ENCODE assay signal across 9 cellular contexts in the genomic region with DNA sequence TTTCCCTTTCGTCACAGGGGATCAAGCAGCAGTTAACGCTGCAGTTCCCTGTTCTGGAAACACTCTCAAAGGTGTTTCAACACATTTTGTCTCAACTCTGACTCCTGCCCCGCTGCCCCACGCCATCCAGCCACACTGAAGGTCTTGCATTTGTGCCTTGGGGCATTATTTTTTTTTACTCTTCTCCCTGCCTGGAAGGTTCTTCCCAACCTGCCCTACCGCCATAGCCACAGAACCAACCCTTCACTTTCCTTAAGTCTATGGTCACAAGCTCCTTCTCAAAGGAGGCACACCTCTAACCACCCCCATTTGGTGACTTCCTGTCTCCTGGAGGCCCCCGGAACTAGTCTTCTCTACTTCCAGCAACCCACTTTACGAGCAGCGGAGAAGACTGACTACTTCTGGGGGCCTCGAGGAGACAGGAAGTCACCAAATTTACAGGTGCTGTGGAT. TPM values are rescaled to one million over a fixed set of nuclear protein-coding genes. Genes with fewer than 3 reads are reported as not detected.
DNase-seq lines count a peak whose midpoint lies in the region; ATAC-seq and FAIRE-seq lines count a peak whose summit lies in the region.
"Had no signal": no experiment of that assay in that cellular context is flagged by ENCODE, and none has a peak within 500 bp of the region (broad histone marks: within the 10 kb centered on the region; RNA-seq: fewer than 3 reads in every experiment).

No MANE protein-coding gene starts in this region.

- no peak for FAIRE-seq in HTR-8/SVneo (lab: Jason Lieb, UNC)

- peak overlapping the region; percentile 89 for H3K27ac Mint-ChIP-seq in activated CD4-positive, alpha-beta T cell treated with anti-CD3 and anti-CD28 coated beads, Interleukin-2, amount 10 ng/mL, durations not matched to agents 24 days and 14 days
- H3K27ac Mint-ChIP-seq in activated naive CD8-positive, alpha-beta T cell treated with anti-CD3 and anti-CD28 coated beads, Interleukin-2, amount 50 U/mL, for 24 hours, result peak overlapping the region; percentile 89
- H3K27ac Mint-ChIP-seq in stimulated activated naive CD8-positive, alpha-beta T cell treated with anti-CD3 and anti-CD28 coated beads, Interleukin-15, amount 100 ng/mL, for 72 hours, result peak overlapping the region; percentile 94 to 98

- DNase-seq in activated CD4-positive, alpha-beta T cell treated with anti-CD3 and anti-CD28 coated beads, Interleukin-2, amount 10 ng/mL, durations not matched to agents 24 days and 14 days, result peak; percentile 73
- DNase-seq in activated CD4-positive, alpha-beta T cell treated with anti-CD3 and anti-CD28 coated beads, Interleukin-2, amount 50 U/mL, for 4 hours, result no peak
- peak; percentile 16 for DNase-seq in activated naive CD8-positive, alpha-beta T cell treated with anti-CD3 and anti-CD28 coated beads, Interleukin-2, amount 50 U/mL, for 24 hours
- DNase-seq in stimulated activated naive CD8-positive, alpha-beta T cell treated with anti-CD3 and anti-CD28 coated beads, Interleukin-15, amount 100 ng/mL, for 72 hours, result peak; percentile 35 to 52
- DNase-seq in iPS-NIHi11 (ENCODE audit: low spot score) (no peak), NCI-H2196 treated with DMSO at 0.1 percent for 48 hours (lab: John Stamatoyannopoulos, UW; ENCODE audit: unreplicated experiment) (no peak), HTR-8/SVneo (ENCODE audit: insufficient read length, low spot score) (no peak)
- DNase-seq: heart left ventricle had no signal

- H3K36me3 Mint-ChIP-seq in activated CD4-positive, alpha-beta T cell treated with anti-CD3 and anti-CD28 coated beads, Interleukin-2, amount 10 ng/mL, durations not matched to agents 24 days and 14 days (ENCODE audit: low read depth), result no peaks in the 10 kb centered on the region
- peaks cover 4% of the 10 kb centered on the region for H3K36me3 Mint-ChIP-seq in activated naive CD8-positive, alpha-beta T cell treated with anti-CD3 and anti-CD28 coated beads, Interleukin-2, amount 50 U/mL, for 24 hours (ENCODE audit: low read depth)

- peak; percentile 95 for ATAC-seq in HG03460 (IDR thresholded peaks at IDR 0.05; ENCODE audit: unreplicated experiment)
- ATAC-seq in activated naive CD8-positive, alpha-beta T cell treated with anti-CD3 and anti-CD28 coated beads, Interleukin-2, amount 50 U/mL, for 24 hours, result peak; percentile 83
- peak; percentile 95 for ATAC-seq in stimulated activated naive CD8-positive, alpha-beta T cell treated with anti-CD3 and anti-CD28 coated beads, Interleukin-15, amount 100 ng/mL, for 72 hours

- peak overlapping the region; percentile 84 for H3K4me3 Mint-ChIP-seq in activated CD4-positive, alpha-beta T cell treated with anti-CD3 and anti-CD28 coated beads, Interleukin-2, amount 10 ng/mL, durations not matched to agents 24 days and 14 days
- H3K4me3 Mint-ChIP-seq in activated naive CD8-positive, alpha-beta T cell treated with anti-CD3 and anti-CD28 coated beads, Interleukin-2, amount 50 U/mL, for 24 hours, result peak overlapping the region; percentile 80
- H3K4me3 Mint-ChIP-seq in stimulated activated naive CD8-positive, alpha-beta T cell treated with anti-CD3 and anti-CD28 coated beads, Interleukin-15, amount 100 ng/mL, for 72 hours, result peak overlapping the region; percentile 82 to 87

- H3K9me3 Mint-ChIP-seq in activated CD4-positive, alpha-beta T cell treated with anti-CD3 and anti-CD28 coated beads, Interleukin-2, amount 10 ng/mL, durations not matched to agents 24 days and 14 days, result no peaks in the 10 kb centered on the region
- peaks cover 14% of the 10 kb centered on the region for H3K9me3 Mint-ChIP-seq in activated naive CD8-positive, alpha-beta T cell treated with anti-CD3 and anti-CD28 coated beads, Interleukin-2, amount 50 U/mL, for 24 hours
- peaks cover 0 to 14% of the 10 kb centered on the region in 2 donors for H3K9me3 Mint-ChIP-seq in stimulated activated naive CD8-positive, alpha-beta T cell treated with anti-CD3 and anti-CD28 coated beads, Interleukin-15, amount 100 ng/mL, for 72 hours

- intact Hi-C loops in activated CD4-positive, alpha-beta T cell treated with anti-CD3 and anti-CD28 coated beads, Interleukin-2, amount 10 ng/mL, durations not matched to agents 24 days and 14 days (cut with micrococcal nuclease), result loop anchor here (2.0 kb wide), 1 partner anchor 17 kb away; a partner anchor contains a TSS

- H3K27me3 Mint-ChIP-seq in activated CD4-positive, alpha-beta T cell treated with anti-CD3 and anti-CD28 coated beads, Interleukin-2, amount 10 ng/mL, durations not matched to agents 24 days and 14 days, result peaks cover 3% of the 10 kb centered on the region
- peaks cover 14% of the 10 kb centered on the region for H3K27me3 Mint-ChIP-seq in activated naive CD8-positive, alpha-beta T cell treated with anti-CD3 and anti-CD28 coated beads, Interleukin-2, amount 50 U/mL, for 24 hours
- peaks cover 30% of the 10 kb centered on the region for H3K27me3 Mint-ChIP-seq in stimulated activated naive CD8-positive, alpha-beta T cell treated with anti-CD3 and anti-CD28 coated beads, Interleukin-15, amount 100 ng/mL, for 72 hours

- peaks cover 10% of the 10 kb centered on the region for H3K4me1 Mint-ChIP-seq in activated CD4-positive, alpha-beta T cell treated with anti-CD3 and anti-CD28 coated beads, Interleukin-2, amount 10 ng/mL, durations not matched to agents 24 days and 14 days
- peaks cover 16% of the 10 kb centered on the region for H3K4me1 Mint-ChIP-seq in activated naive CD8-positive, alpha-beta T cell treated with anti-CD3 and anti-CD28 coated beads, Interleukin-2, amount 50 U/mL, for 24 hours
- peaks cover 8% of the 10 kb centered on the region for H3K4me1 Mint-ChIP-seq in stimulated activated naive CD8-positive, alpha-beta T cell treated with anti-CD3 and anti-CD28 coated beads, Interleukin-15, amount 100 ng/mL, for 72 hours

RNA-seq across cellular contexts. Expression of a gene that starts 17.2 kb away (rescaled TPM):
- total RNA-seq in activated CD4-positive, alpha-beta T cell treated with anti-CD3 and anti-CD28 coated beads, Interleukin-2, amount 10 ng/mL, durations not matched to agents 24 days and 14 days, result 0.59 and 0.75 TPM in 2 replicates

Comparison
In these comparisons a context has a peak if more than half of its experiments do, and no peak if none do; other contexts are left out.
1. DNase-seq: peak in activated CD4-positive, alpha-beta T cell treated with anti-CD3 and anti-CD28 coated beads, Interleukin-2, amount 10 ng/mL, durations not matched to agents 24 days and 14 days (single experiment), activated naive CD8-positive, alpha-beta T cell treated with anti-CD3 and anti-CD28 coated beads, Interleukin-2, amount 50 U/mL, for 24 hours (single experiment) and stimulated activated naive CD8-positive, alpha-beta T cell treated with anti-CD3 and anti-CD28 coated beads, Interleukin-15, amount 100 ng/mL, for 72 hours (2 of 2); none in activated CD4-positive, alpha-beta T cell treated with anti-CD3 and anti-CD28 coated beads, Interleukin-2, amount 50 U/mL, for 4 hours (0 of 2), iPS-NIHi11 (single experiment), NCI-H2196 treated with DMSO at 0.1 percent for 48 hours (single experiment) and HTR-8/SVneo (single experiment).
2. Peak in every context shown above with its lines, with median percentiles within 50 percentile points of each other: H3K27ac Mint-ChIP-seq, H3K4me3 Mint-ChIP-seq and ATAC-seq.